ENCODE assay signal across 16 cellular contexts in the genomic region with DNA sequence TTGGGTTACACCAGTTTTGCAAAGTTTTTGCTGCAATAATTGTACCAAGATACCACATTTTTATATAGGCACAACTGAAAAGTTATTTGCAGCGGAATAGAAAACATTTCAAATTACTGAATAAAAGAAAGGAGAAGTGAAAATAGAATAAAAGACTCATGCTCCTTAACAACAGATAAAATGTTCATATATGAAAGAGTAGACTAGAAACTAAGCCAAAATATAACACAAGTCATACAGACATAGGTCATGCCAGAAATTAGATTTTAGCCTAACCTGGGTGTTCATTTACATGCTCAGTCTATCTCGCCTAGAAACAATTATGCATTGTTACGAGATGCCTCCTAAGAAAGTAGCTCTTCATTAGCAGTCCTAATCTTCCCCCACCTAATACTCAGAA.
"Had no signal": no experiment of that assay in that cellular context is flagged by ENCODE, and none has a peak within 500 bp of the region (broad histone marks: within the 10 kb centered on the region; RNA-seq: fewer than 3 reads in every experiment).

No MANE protein-coding gene starts in this region.

- H3K4me3 Mint-ChIP-seq: activated naive CD8-positive, alpha-beta T cell treated with anti-CD3 and anti-CD28 coated beads for 36 hours; activated T-helper 1 cell treated with anti-CD3 and anti-CD28 coated beads, Interleukin-12 subunit alpha, Interleukin-12 subunit beta, Interleukin-2, Interleukin-4 antibody, amounts not matched to agents 30 ng/mL and 10 ng/mL and 1 ng/mL, durations not matched to agents 14 hours and 24 hours and 36 hours; immature natural killer cell; neural progenitor cell had no signal

- H3K4me2 ChIP-seq: neural progenitor cell had no signal

- H3K9ac ChIP-seq: neural progenitor cell had no signal

- H2AFZ ChIP-seq: neural progenitor cell had no signal

- ATAC-seq: body of pancreas had no signal

- H3K4me3 ChIP-seq: body of pancreas, coronary artery, esophagus squamous epithelium, lower lobe of right lung, neural progenitor cell, pancreas had no signal

- DNase-seq: activated CD4-positive, CD25-positive, alpha-beta regulatory T cell treated with anti-CD3 and anti-CD28 coated beads, Interleukin-2, amount 50 U/mL, for 72 hours; activated naive CD8-positive, alpha-beta T cell treated with anti-CD3 and anti-CD28 coated beads for 36 hours; amygdala; body of pancreas; central memory CD4-positive, alpha-beta T cell; effector CD4-positive, alpha-beta T cell; esophagus squamous epithelium; glutamatergic neuron; immature natural killer cell; lower lobe of right lung; midbrain; pancreas; stimulated activated CD4-positive, alpha-beta T cell treated with anti-CD3 and anti-CD28 coated beads, Interleukin-2, amount 100 ng/mL, for 24 hours had no signal

- H3K27me3 ChIP-seq: body of pancreas, esophagus squamous epithelium, neural progenitor cell, pancreas had no signal

- H3K36me3 Mint-ChIP-seq: activated naive CD8-positive, alpha-beta T cell treated with anti-CD3 and anti-CD28 coated beads for 36 hours; neural progenitor cell had no signal

- H3K27ac Mint-ChIP-seq: activated naive CD8-positive, alpha-beta T cell treated with anti-CD3 and anti-CD28 coated beads for 36 hours; activated T-helper 1 cell treated with anti-CD3 and anti-CD28 coated beads, Interleukin-12 subunit alpha, Interleukin-12 subunit beta, Interleukin-2, Interleukin-4 antibody, amounts not matched to agents 30 ng/mL and 10 ng/mL and 1 ng/mL, durations not matched to agents 14 hours and 24 hours and 36 hours; immature natural killer cell; neural progenitor cell had no signal

- H3K4me1 Mint-ChIP-seq: activated naive CD8-positive, alpha-beta T cell treated with anti-CD3 and anti-CD28 coated beads for 36 hours; immature natural killer cell; neural progenitor cell had no signal

- H3K4me1 ChIP-seq: body of pancreas, neural progenitor cell, pancreas had no signal

- H3K9me3 ChIP-seq: body of pancreas, esophagus squamous epithelium, lower lobe of right lung, pancreas had no signal

- H3K27ac ChIP-seq: coronary artery, esophagus squamous epithelium, neural progenitor cell had no signal

- H3K36me3 ChIP-seq: esophagus squamous epithelium, lower lobe of right lung, neural progenitor cell, pancreas had no signal

- H3K9me3 Mint-ChIP-seq: activated T-helper 1 cell treated with anti-CD3 and anti-CD28 coated beads, Interleukin-12 subunit alpha, Interleukin-12 subunit beta, Interleukin-2, Interleukin-4 antibody, amounts not matched to agents 30 ng/mL and 10 ng/mL and 1 ng/mL, durations not matched to agents 14 hours and 24 hours and 36 hours; immature natural killer cell had no signal
